In the genomic region with DNA sequence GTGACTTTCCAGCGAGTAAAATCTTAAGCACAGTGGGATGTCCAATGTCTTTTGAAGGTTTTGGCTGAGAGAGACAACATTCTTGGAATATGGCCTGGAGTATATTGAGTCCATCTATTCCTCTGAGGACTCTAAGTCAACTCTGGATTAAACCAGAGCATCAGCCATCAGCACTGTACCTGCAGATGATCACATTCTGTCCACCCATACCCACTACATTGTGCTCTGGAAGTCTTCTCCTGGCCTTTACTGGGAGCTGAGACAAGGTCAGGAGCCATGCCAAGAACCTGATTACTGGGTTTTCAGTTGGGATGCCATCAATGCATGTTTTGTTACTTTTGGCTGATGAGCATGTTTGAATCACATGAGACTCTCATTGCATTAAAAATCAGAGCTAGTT, we compare ENCODE assay signal across 24 cellular contexts.
"Had no signal": no experiment of that assay in that cellular context is flagged by ENCODE, and none has a peak within 500 bp of the region (broad histone marks: within the 10 kb centered on the region; RNA-seq: fewer than 3 reads in every experiment).

No MANE protein-coding gene starts in this region.

- H3K4me3 ChIP-seq: colonic mucosa, esophagus squamous epithelium, gastrocnemius medialis, heart right ventricle, left lung, lower lobe of right lung, mucosa of descending colon had no signal

- H3K36me3 ChIP-seq: colonic mucosa, esophagus squamous epithelium, gastrocnemius medialis, heart right ventricle, left lung, lower lobe of right lung had no signal

- H3K36me3 Mint-ChIP-seq: mesothelial cell of epicardium had no signal

- H3K27me3 Mint-ChIP-seq: dendritic cell treated with granulocyte-macrophage colony-stimulating factor and Interleukin-4, amounts not matched to agents 40 ng/mL and 50 ng/mL, for 4 days; effector memory CD8-positive, alpha-beta T cell had no signal

- H3K4me3 Mint-ChIP-seq: dendritic cell treated with granulocyte-macrophage colony-stimulating factor and Interleukin-4, amounts not matched to agents 40 ng/mL and 50 ng/mL, for 4 days; effector memory CD8-positive, alpha-beta T cell; endodermal cell; mesothelial cell of epicardium had no signal

- H3K9me3 ChIP-seq: colonic mucosa, esophagus squamous epithelium, gastrocnemius medialis, heart right ventricle, left lung, lower lobe of right lung, mucosa of descending colon had no signal

- DNase-seq: colonic mucosa; cortex of kidney; effector CD8-positive, alpha-beta T cell; effector memory CD8-positive, alpha-beta T cell; endodermal cell; erythroblast; esophagus squamous epithelium; foreskin fibroblast; foreskin melanocyte; gastrocnemius medialis; glutamatergic neuron; head of caudate nucleus; heart right ventricle; hippocampal formation; left cardiac atrium; left lung; left ventricle myocardium superior; lower lobe of right lung; mesenchymal stem cell; mucosa of descending colon had no signal

- H3K27me3 ChIP-seq: colonic mucosa, esophagus squamous epithelium, gastrocnemius medialis, heart right ventricle, left lung had no signal

- H3K27ac ChIP-seq: colonic mucosa, epithelial cell of prostate, esophagus squamous epithelium, gastrocnemius medialis, heart right ventricle, left lung, lower lobe of right lung had no signal

- ATAC-seq: effector memory CD8-positive, alpha-beta T cell; esophagus mucosa; gastrocnemius medialis; heart right ventricle; left lung; left ventricle myocardium superior; lower lobe of right lung; mucosa of descending colon had no signal

- H3K9me3 Mint-ChIP-seq: dendritic cell treated with granulocyte-macrophage colony-stimulating factor and Interleukin-4, amounts not matched to agents 40 ng/mL and 50 ng/mL, for 4 days; endodermal cell had no signal

- H3K4me1 ChIP-seq: colonic mucosa, esophagus squamous epithelium, left lung, lower lobe of right lung had no signal

- H3K27ac Mint-ChIP-seq: dendritic cell treated with granulocyte-macrophage colony-stimulating factor and Interleukin-4, amounts not matched to agents 40 ng/mL and 50 ng/mL, for 4 days; effector memory CD8-positive, alpha-beta T cell; endodermal cell; mesothelial cell of epicardium had no signal

- H3K4me1 Mint-ChIP-seq: endodermal cell, mesothelial cell of epicardium had no signal
